ENCODE assay signal across 1 cellular context in genomic region chr16:69724981-69725479, GRCh38.
TF ChIP-seq lines count a peak whose summit lies in the region.

No MANE protein-coding gene starts in this region.

TF ChIP-seq in HepG2, 621 proteins besides CTCF, POLR2A, EP300 and RAD21 (continues in another document):
- TF ChIP-seq ZNF614 (CRISPR knock-in tag; IDR thresholded peaks at IDR 0.05; ENCODE audit: borderline replicate concordance) (no peak; the same call in 1 of the 2 replicates), KDM1A (CRISPR knock-in tag; IDR thresholded peaks at IDR 0.05) (no peak), MBNL3 (CRISPR knock-in tag; conservative IDR thresholded peaks at IDR 0.05) (no peak), PHF20 (CRISPR knock-in tag; IDR thresholded peaks at IDR 0.05) (no peak), ZNF644 (CRISPR knock-in tag; IDR thresholded peaks at IDR 0.05; ENCODE audit: low read depth) (no peak), SRSF1 (optimal IDR thresholded peaks at IDR 0.05; ENCODE audit: low read depth, low read length) (no peak), ZNF33A (CRISPR knock-in tag; IDR thresholded peaks at IDR 0.05; ENCODE audit: borderline replicate concordance) (no peak), GATAD2A (CRISPR knock-in tag; IDR thresholded peaks at IDR 0.05) (0 out of 2 replicates have a peak, but pooled peaks have one; percentile 4), ZNF552 (CRISPR knock-in tag; IDR thresholded peaks at IDR 0.05; ENCODE audit: borderline replicate concordance) (no peak), ZNF691 (CRISPR knock-in tag; IDR thresholded peaks at IDR 0.05; ENCODE audit: borderline replicate concordance, low read depth) (no peak), ZNF567 (CRISPR knock-in tag; IDR thresholded peaks at IDR 0.05; ENCODE audit: borderline replicate concordance) (0 out of 2 replicates have a peak, but pooled peaks have one; percentile 75), FOXC1 (CRISPR knock-in tag; IDR thresholded peaks at IDR 0.05; ENCODE audit: borderline replicate concordance) (0 out of 2 replicates have a peak, but pooled peaks have one; percentile 72), HNF4G (IDR thresholded peaks at IDR 0.05; ENCODE audit: borderline replicate concordance, low read depth, low read length) (no peak), HNF4G (CRISPR knock-in tag; IDR thresholded peaks at IDR 0.05; ENCODE audit: borderline replicate concordance, low read depth) (no peak), RBFOX2 (IDR thresholded peaks at IDR 0.05; ENCODE audit: low read depth, low read length) (peak; percentile 22; the same call in 1 of the 2 replicates), ZNF430 (CRISPR knock-in tag; IDR thresholded peaks at IDR 0.05) (no peak), MYC (CRISPR knock-in tag; IDR thresholded peaks at IDR 0.05; ENCODE audit: borderline replicate concordance) (no peak), STAT5B (CRISPR knock-in tag; IDR thresholded peaks at IDR 0.05) (no peak), ZSCAN21 (CRISPR knock-in tag; IDR thresholded peaks at IDR 0.05; ENCODE audit: borderline replicate concordance) (no peak), ZNF143 (CRISPR knock-in tag; IDR thresholded peaks at IDR 0.05) (no peak), ZBTB40 (IDR thresholded peaks at IDR 0.05) (no peak), ZBTB40 (CRISPR knock-in tag; IDR thresholded peaks at IDR 0.05) (no peak), ZBTB37 (CRISPR knock-in tag; IDR thresholded peaks at IDR 0.05) (no peak), PAXIP1 (CRISPR knock-in tag; conservative IDR thresholded peaks at IDR 0.05) (peak; percentile 29; the same call in 1 of the 2 replicates), ATF3 (CRISPR knock-in tag; IDR thresholded peaks at IDR 0.05) (no peak), RCOR2 (CRISPR knock-in tag; IDR thresholded peaks at IDR 0.05) (no peak), MAX (IDR thresholded peaks at IDR 0.05) (0 out of 2 replicates have a peak, but pooled peaks have one; percentile 29), UBTF (CRISPR knock-in tag; IDR thresholded peaks at IDR 0.05) (peak; percentile 30; the same call in 1 of the 2 replicates), ZNF557 (CRISPR knock-in tag; IDR thresholded peaks at IDR 0.05) (no peak), HCFC1 (IDR thresholded peaks at IDR 0.05; ENCODE audit: low read depth, low read length) (no peak), ZNF790 (CRISPR knock-in tag; IDR thresholded peaks at IDR 0.05; ENCODE audit: borderline replicate concordance) (no peak), ZBED4 (CRISPR knock-in tag; IDR thresholded peaks at IDR 0.05; ENCODE audit: borderline replicate concordance) (no peak), ZNF136 (CRISPR knock-in tag; IDR thresholded peaks at IDR 0.05; ENCODE audit: low read depth) (no peak), ZNF768 (CRISPR knock-in tag; IDR thresholded peaks at IDR 0.05) (no peak), ZSCAN31 (CRISPR knock-in tag; IDR thresholded peaks at IDR 0.05; ENCODE audit: low read depth) (0 out of 2 replicates have a peak, but pooled peaks have one; percentile 38), ZNF629 (CRISPR knock-in tag; conservative IDR thresholded peaks at IDR 0.05) (no peak)
